In genomic region chr19:57583521-57584416, GRCh38 we compare ENCODE assay signal across 8 cellular contexts. TPM values are rescaled to one million over a fixed set of nuclear protein-coding genes. Genes with fewer than 3 reads are reported as not detected.
DNase-seq lines count a peak whose midpoint lies in the region; ATAC-seq and TF ChIP-seq lines count a peak whose summit lies in the region.

TSS of gene ZIK1 (plus strand) at chr19:57584145. CDS start at chr19:57584357, 212 bp downstream.

- H2AFZ ChIP-seq in Loucy (ENCODE audit: low read length), result peak within 1 kb of the TSS; percentile 93

- H3K27ac ChIP-seq in CD4-positive, alpha-beta T cell (ENCODE audit: low read depth, low read length), result peak within 1 kb of the TSS; percentile 26

- peak within 1 kb of the TSS; percentile 99 for H3K4me2 ChIP-seq in Loucy (ENCODE audit: low read depth, low read length, poor library complexity, severe bottlenecking)
- H3K4me2 ChIP-seq in skeletal muscle satellite cell (ENCODE audit: low read length), result peak within 1 kb of the TSS; percentile 87

- H3K9me2 ChIP-seq in Loucy (replicated peaks; ENCODE audit: low read depth, low read length), result no peaks in the 10 kb centered on the region

- H3K4me3 ChIP-seq in Loucy (ENCODE audit: low read length, poor library complexity, severe bottlenecking), result peak within 1 kb of the TSS; percentile 88
- peak within 1 kb of the TSS; percentile 75 for H3K4me3 ChIP-seq in skeletal muscle satellite cell (ENCODE audit: low read length)

- peaks cover 41% of the 10 kb centered on the region for H3K9me3 ChIP-seq in CD4-positive, alpha-beta T cell (ENCODE audit: control insufficient read depth, low read length)
- H3K9me3 ChIP-seq in Loucy (ENCODE audit: insufficient read depth, low read depth, low read length) (peaks cover 4% of the 10 kb centered on the region; the same call in 1 of the 2 replicates), skeletal muscle satellite cell (replicated peaks; ENCODE audit: low read length) (peaks cover 4% of the 10 kb centered on the region)

- TF ChIP-seq CTCF in CD4-positive, alpha-beta T cell (IDR thresholded peaks at IDR 0.05), result no peak
- TF ChIP-seq CTCF in Loucy (conservative IDR thresholded peaks at IDR 0.05; ENCODE audit: low read length) (peak; percentile 42; the same call in 1 of the 2 replicates), activated B cell treated with CpG ODN at 0.5 μM for 24 hours (IDR thresholded peaks at IDR 0.05) (no peak)

- intact Hi-C loops in CD4-positive, alpha-beta T cell (cut with DNase I, micrococcal nuclease), result loop anchor here in 1 of 2 experiments (2.0 to 10.0 kb wide), 3 partner anchors 15 to 571 kb away; partner anchors contain the start of genes ZNF329, ZNF530 and ZNF671
- intact Hi-C loops in activated B cell treated with CpG ODN at 0.5 μM for 24 hours (cut with micrococcal nuclease), result loop anchor here (1.0 to 5.0 kb wide), 5 partner anchors 16 to 364 kb away; partner anchors contain the start of genes ZNF134, ZNF256, ZNF530 and ZNF548

- peaks cover 23% of the 10 kb centered on the region for H3K4me1 Mint-ChIP-seq in CD4-positive, alpha-beta T cell (ENCODE audit: low read depth)
- peaks cover 27% of the 10 kb centered on the region for H3K4me1 Mint-ChIP-seq in activated B cell treated with CpG ODN at 0.5 μM for 24 hours

- H3K36me3 ChIP-seq in Loucy (ENCODE audit: insufficient read depth, low read length) (peaks cover 18% of the 10 kb centered on the region; the same call in 1 of the 2 replicates), skeletal muscle satellite cell (ENCODE audit: insufficient read depth, low read length) (peaks cover 11% of the 10 kb centered on the region)

- POLR2A ChIA-PET in CD4-positive, alpha-beta T cell (lab: Charles Lee), result interaction anchor here (0.9 to 1.7 kb wide), 6 partner anchors 16 to 107 kb away, joined by 4 to 5 read pairs (median 4); partner anchors contain the start of genes ZNF134, ZNF211, ZNF530 and ZNF772
- POLR2A ChIA-PET in activated B cell treated with CpG ODN at 0.5 μM for 24 hours (lab: Charles Lee), result interaction anchor here (0.8 to 1.7 kb wide), 9 partner anchors 25 to 599 kb away, joined by 3 to 5 read pairs (median 3); partner anchors contain the start of genes ZNF134, ZNF211, ZNF274 and ZNF329

- no peaks in the 10 kb centered on the region for H3K27me3 ChIP-seq in CD4-positive, alpha-beta T cell (ENCODE audit: control insufficient read depth, insufficient read depth, low read length)
- no peaks in the 10 kb centered on the region for H3K27me3 ChIP-seq in Loucy (ENCODE audit: insufficient read depth, low read length, poor library complexity, severe bottlenecking)
- H3K27me3 ChIP-seq in skeletal muscle satellite cell (ENCODE audit: control insufficient read depth, insufficient read depth, low read length), result no peaks in the 10 kb centered on the region

- ATAC-seq in CD4-positive, alpha-beta T cell (ENCODE audit: poor library complexity), result peak; percentile 87
- ATAC-seq in GM21367 (IDR thresholded peaks at IDR 0.05; ENCODE audit: unreplicated experiment) (peak; percentile 73), activated B cell treated with CpG ODN at 0.5 μM for 24 hours (ENCODE audit: low read depth) (peak; percentile 88), HG02763 (IDR thresholded peaks at IDR 0.05; ENCODE audit: unreplicated experiment) (no peak)

- H3K4me3 Mint-ChIP-seq in CD4-positive, alpha-beta T cell, result peak within 1 kb of the TSS; percentile 92
- peak within 1 kb of the TSS; percentile 91 for H3K4me3 Mint-ChIP-seq in activated B cell treated with CpG ODN at 0.5 μM for 24 hours

- H3K9ac ChIP-seq in Loucy (ENCODE audit: low read depth, low read length, poor library complexity, severe bottlenecking) (peak within 1 kb of the TSS; percentile 79), skeletal muscle satellite cell (ENCODE audit: low read depth, low read length) (peak within 1 kb of the TSS; percentile 76)

- no peaks in the 10 kb centered on the region for H4K20me1 ChIP-seq in Loucy (ENCODE audit: insufficient read depth, low read length, poor library complexity, severe bottlenecking)

- H3K79me2 ChIP-seq in Loucy (ENCODE audit: insufficient read depth, low read length), result peaks cover 36% of the 10 kb centered on the region

- H3K9me3 Mint-ChIP-seq in CD4-positive, alpha-beta T cell, result peaks cover 32% of the 10 kb centered on the region
- peaks cover 31% of the 10 kb centered on the region for H3K9me3 Mint-ChIP-seq in activated B cell treated with CpG ODN at 0.5 μM for 24 hours

- peak within 1 kb of the TSS; percentile 61 for H3K27ac Mint-ChIP-seq in CD4-positive, alpha-beta T cell
- H3K27ac Mint-ChIP-seq in activated B cell treated with CpG ODN at 0.5 μM for 24 hours, result peak within 1 kb of the TSS; percentile 87

- no peaks in the 10 kb centered on the region for H3F3A ChIP-seq in Loucy (ENCODE audit: low read depth)

- CTCF ChIA-PET in CD4-positive, alpha-beta T cell (lab: Charles Lee), result interaction anchor here (2.1 kb wide), 1 partner anchor 106 kb away, joined by 6 read pairs; the partner anchor contains the start of gene ZNF772
- CTCF ChIA-PET in activated B cell treated with CpG ODN at 0.5 μM for 24 hours (lab: Charles Lee), result no interaction called here

- DNase-seq in CD4-positive, alpha-beta T cell, result peak; percentile 76 to 88 (median 82)
- peak; percentile 75 for DNase-seq in activated B cell treated with CpG ODN at 0.5 μM for 24 hours
- DNase-seq in central memory CD4-positive, alpha-beta T cell, result peak; percentile 86
- peak; percentile 99 for DNase-seq in iPS-NIHi7 (ENCODE audit: extremely low spot score)

- H3K27me3 Mint-ChIP-seq in CD4-positive, alpha-beta T cell, result no peaks in the 10 kb centered on the region
- no peaks in the 10 kb centered on the region for H3K27me3 Mint-ChIP-seq in activated B cell treated with CpG ODN at 0.5 μM for 24 hours

- peaks cover 70% of the 10 kb centered on the region for H3K36me3 Mint-ChIP-seq in CD4-positive, alpha-beta T cell (ENCODE audit: low read depth)
- H3K36me3 Mint-ChIP-seq in activated B cell treated with CpG ODN at 0.5 μM for 24 hours (ENCODE audit: low read depth), result peaks cover 38% of the 10 kb centered on the region

- peaks cover 18% of the 10 kb centered on the region for H3K4me1 ChIP-seq in Loucy (ENCODE audit: insufficient read depth, low read length, poor library complexity, severe bottlenecking)
- peaks cover 17% of the 10 kb centered on the region for H3K4me1 ChIP-seq in skeletal muscle satellite cell (ENCODE audit: control insufficient read depth, insufficient read depth, low read length)

RNA-seq across cellular contexts. Expression of gene ZIK1, which starts in this region (rescaled TPM):
- total RNA-seq in CD4-positive, alpha-beta T cell, result 1 to 10 TPM; 6.9 to 7.1 TPM
- 16.2 and 18.1 TPM in 2 replicates for total RNA-seq in activated B cell treated with CpG ODN at 0.5 μM for 24 hours
- 5.9 and 8.4 TPM in 2 replicates for total RNA-seq in skeletal muscle satellite cell (2012; rRNA removed)
